ENCODE assay signal across 8 cellular contexts in the genomic region with DNA sequence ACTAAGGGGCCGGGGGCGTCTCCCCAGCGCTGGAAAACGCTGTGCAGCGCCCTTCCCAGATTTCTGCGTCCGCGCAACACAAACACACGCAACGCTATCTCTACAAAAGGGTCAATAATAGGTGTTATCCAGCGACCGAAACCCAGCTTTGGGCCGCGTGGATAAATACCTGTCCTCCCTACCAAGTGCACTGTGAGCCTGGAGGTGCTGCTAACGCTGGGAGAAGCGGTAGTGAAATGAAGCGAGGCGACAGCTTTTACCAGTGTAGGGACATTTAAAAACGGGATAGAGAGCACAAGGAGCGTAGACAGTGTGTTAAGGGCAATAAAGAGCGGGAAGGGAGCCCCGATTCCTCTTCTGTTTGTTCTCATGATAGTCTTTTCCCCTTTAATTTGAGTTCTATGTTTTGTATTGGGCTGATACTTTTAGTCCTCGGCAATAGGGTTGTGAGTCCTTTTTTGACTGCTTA. TPM values are rescaled to one million over a fixed set of nuclear protein-coding genes. Genes with fewer than 3 reads are reported as not detected.
DNase-seq lines count a peak whose midpoint lies in the region; ATAC-seq and TF ChIP-seq lines count a peak whose summit lies in the region.

No MANE protein-coding gene starts in this region.

- RAD21 ChIA-PET in HCT116 (lab: Charles Lee; ENCODE audit: low non-redundant PET in 1 of 2, low total read pairs in 2 of 2, uncharacterized antibody in 2 of 2, unreplicated experiment in 2 of 2), result no interaction called here

- peaks cover 5% of the 10 kb centered on the region for H3K36me3 Mint-ChIP-seq in activated T-cell treated with anti-CD3 and anti-CD28 coated beads, Interleukin-2, amount 50 U/mL, for 24 hours (ENCODE audit: low read depth)

- WGBS in suprapubic skin, result 3% methylated on average over 17 of the region's 23 CpGs

- peaks cover 2 to 27% of the 10 kb centered on the region in 2 experiments; a peak in 2 of 4 replicates for H3K4me1 ChIP-seq in HCT116 (ENCODE audit: control insufficient read depth in 1 of 2, insufficient read depth in 2 of 2, low read length in 2 of 2)
- H3K4me1 ChIP-seq in suprapubic skin, result peaks cover 16% of the 10 kb centered on the region

- peak overlapping the region; percentile 86 for H3K4me3 Mint-ChIP-seq in activated T-cell treated with anti-CD3 and anti-CD28 coated beads, Interleukin-2, amount 50 U/mL, for 24 hours

- H3K27ac ChIP-seq in HCT116 (ENCODE audit: low read depth, low read length) (peak overlapping the region; percentile 87), brain microvascular endothelial cell (peak overlapping the region; percentile 41), suprapubic skin (peak overlapping the region; percentile 72)

- ATAC-seq in HCT116, result peak; percentile 32

- H3K79me2 ChIP-seq in HCT116 (ENCODE audit: insufficient read depth, low read length), result peaks cover 42% of the 10 kb centered on the region

- in situ Hi-C loops in brain microvascular endothelial cell (cut with HindIII; ENCODE audit: low pct_ligation_motif_present, low sequenced_read_pairs), result no loop called here

- peak overlapping the region; percentile 94 for H2AFZ ChIP-seq in HCT116 (ENCODE audit: low read depth, low read length, poor library complexity, severe bottlenecking)

- DNase-seq in activated T-cell treated with anti-CD3 and anti-CD28 coated beads, Interleukin-2, amount 50 U/mL, for 24 hours, result no peak
- DNase-seq in activated T-cell treated with anti-CD3 and anti-CD28 coated beads, Interleukin-2, amount 50 U/mL, for 1 hour, result no peak
- DNase-seq in HCT116 (ENCODE audit: low read depth, low spot score), result no peak
- DNase-seq in M059J (ENCODE audit: low read depth), result peak; percentile 29
- no peak for DNase-seq in brain microvascular endothelial cell
- peak; percentile 71 for DNase-seq in left kidney (ENCODE audit: low read depth, low spot score)
- no peak for DNase-seq in suprapubic skin (ENCODE audit: low spot score in 2 of 2)
- no peak for DNase-seq in ureter (ENCODE audit: low spot score)

- H3K9me3 ChIP-seq in HCT116 (ENCODE audit: control insufficient read depth in 1 of 2, insufficient read depth in 1 of 2, low read depth in 1 of 2, low read length in 2 of 2) (no peaks in the 10 kb centered on the region), suprapubic skin (no peaks in the 10 kb centered on the region)

- TF ChIP-seq POLR2A in HCT116 (IDR thresholded peaks at IDR 0.05; ENCODE audit: borderline replicate concordance, extremely low read depth, insufficient read depth, insufficient read length) (no peak), suprapubic skin (IDR thresholded peaks at IDR 0.05) (no peak)

- no peak for TF ChIP-seq RAD21 in HCT116 (IDR thresholded peaks at IDR 0.05; ENCODE audit: low read depth)

- H3K27me3 Mint-ChIP-seq in activated T-cell treated with anti-CD3 and anti-CD28 coated beads, Interleukin-2, amount 50 U/mL, for 24 hours, result peaks cover 7% of the 10 kb centered on the region

- H3K36me3 ChIP-seq in HCT116 (ENCODE audit: control insufficient read depth in 1 of 2, insufficient read depth in 2 of 2, low read length in 2 of 2) (no peaks in the 10 kb centered on the region), brain microvascular endothelial cell (replicated peaks) (no peaks in the 10 kb centered on the region), suprapubic skin (no peaks in the 10 kb centered on the region)

- intact Hi-C loops in HCT116 (cut with micrococcal nuclease), result loop anchor here (5.0 kb wide), 1 partner anchor 142 kb away; the partner anchor contains the start of gene ELOVL7

- H3K9me2 ChIP-seq in HCT116 (ENCODE audit: insufficient read depth), result no peaks in the 10 kb centered on the region

- H3K9me3 Mint-ChIP-seq in activated T-cell treated with anti-CD3 and anti-CD28 coated beads, Interleukin-2, amount 50 U/mL, for 24 hours, result no peaks in the 10 kb centered on the region

- peak overlapping the region; percentile 90 for H3K27ac Mint-ChIP-seq in activated T-cell treated with anti-CD3 and anti-CD28 coated beads, Interleukin-2, amount 50 U/mL, for 24 hours

- peak overlapping the region; percentile 99 for H3K4me2 ChIP-seq in HCT116 (ENCODE audit: low read length)

- TF ChIP-seq CTCF in HCT116 (IDR thresholded peaks at IDR 0.05 in 2 of 3, conservative IDR thresholded peaks at IDR 0.05 in 1 of 3; ENCODE audit: borderline replicate concordance in 1 of 3, insufficient read depth in 1 of 3, low read depth in 2 of 3, low read length in 2 of 3), result no peak
- no peak for TF ChIP-seq CTCF in brain microvascular endothelial cell (IDR thresholded peaks at IDR 0.05; ENCODE audit: low read depth, low read length, missing control alignments)
- no peak for TF ChIP-seq CTCF in suprapubic skin (IDR thresholded peaks at IDR 0.05)

- H3K27me3 ChIP-seq in HCT116 (ENCODE audit: insufficient read depth, low read length) (no peaks in the 10 kb centered on the region), brain microvascular endothelial cell (replicated peaks) (no peaks in the 10 kb centered on the region), suprapubic skin (no peaks in the 10 kb centered on the region)

- POLR2A ChIA-PET in HCT116 (lab: Charles Lee), result interaction anchor here (0.8 to 1.2 kb wide), 6 partner anchors 9 to 244 kb away, joined by 3 to 4 read pairs (median 3); partner anchors contain the start of genes ELOVL7, ERCC8 and NDUFAF2

- no peak for TF ChIP-seq EP300 in suprapubic skin (IDR thresholded peaks at IDR 0.05)

- CTCF ChIA-PET in HCT116 (lab: Charles Lee), result interaction anchor here (0.7 to 2.7 kb wide), 3 partner anchors 9 to 31 kb away, joined by 3 to 11 read pairs (median 4); no protein-coding TSS in a partner anchor

- H3K4me3 ChIP-seq in HCT116 (replicated peaks in 1 of 2; ENCODE audit: low read depth in 1 of 2, low read length in 2 of 2) (peak overlapping the region; percentile 76 to 93), brain microvascular endothelial cell (ENCODE audit: low read depth, low read length) (peak overlapping the region; percentile 89), suprapubic skin (peak overlapping the region; percentile 80)

- peak overlapping the region; percentile 90 for H3K9ac ChIP-seq in HCT116 (ENCODE audit: low read length)

- H3K4me1 Mint-ChIP-seq in activated T-cell treated with anti-CD3 and anti-CD28 coated beads, Interleukin-2, amount 50 U/mL, for 24 hours (ENCODE audit: low read depth), result peaks cover 16% of the 10 kb centered on the region

- BruUV-seq in HCT116 (replicated peaks; lab: Mats Ljungman, UMichigan), result TSS peak; percentile 91

- no peaks in the 10 kb centered on the region for H4K20me1 ChIP-seq in HCT116 (ENCODE audit: insufficient read depth)

TF ChIP-seq in HCT116, 20 proteins besides CTCF, POLR2A, EP300 and RAD21:
- TF ChIP-seq POLR2AphosphoS5 (IDR thresholded peaks at IDR 0.05; ENCODE audit: low read depth, low read length) (no peak), CBX3 (IDR thresholded peaks at IDR 0.05; ENCODE audit: low read depth) (no peak), YY1 (IDR thresholded peaks at IDR 0.05; ENCODE audit: extremely low read depth, insufficient replicate concordance, low read depth, low read length) (no peak)

RNA-seq across cellular contexts. Expression of gene DEPDC1B, which starts 0.4 kb away (rescaled TPM):
- total RNA-seq in HCT116 (2021; ENCODE audit: unreplicated experiment) (39.7 TPM), suprapubic skin (1 to 10 TPM; 4.8 to 5.8 (median 5.2) TPM), ureter (0.57 TPM)
- polyA plus RNA-seq in HCT116 (2012), result 18.6 and 23.6 TPM in 2 replicates
- total RNA-seq in M059J (2014; rRNA removed; shearing (Covaris generic)), result 15.9 and 27.3 TPM in 2 replicates

Comparison
In these comparisons a context has a peak if more than half of its experiments do, and no peak if none do; other contexts are left out.
1. DNase-seq: peak in M059J (single experiment) and left kidney (single experiment); none in activated T-cell treated with anti-CD3 and anti-CD28 coated beads, Interleukin-2, amount 50 U/mL, for 24 hours (single experiment), activated T-cell treated with anti-CD3 and anti-CD28 coated beads, Interleukin-2, amount 50 U/mL, for 1 hour (single experiment), HCT116 (single experiment), brain microvascular endothelial cell (single experiment), suprapubic skin (0 of 2) and ureter (single experiment).
2. Peak in every context shown above with its lines, with median percentiles within 50 percentile points of each other: H3K27ac ChIP-seq and H3K4me3 ChIP-seq.